Comparison of ENCODE assay signal across 1 cellular context in genomic region chr17:4420692-4421131, GRCh38.
A peak's percentile ranks its signal among the peaks of the same experiment; 100 is the strongest.
TF ChIP-seq lines count a peak whose summit lies in the region.

No MANE protein-coding gene starts in this region.

TF ChIP-seq in IMR-90, 13 proteins besides CTCF, POLR2A, EP300 and RAD21:
- TF ChIP-seq MAZ (IDR thresholded peaks at IDR 0.05; ENCODE audit: borderline replicate concordance, low read depth, low read length), result no peak
- no peak for TF ChIP-seq NFE2L2 (IDR thresholded peaks at IDR 0.05; ENCODE audit: low read depth, low read length)
- peak; percentile 70 for TF ChIP-seq SMC3 (IDR thresholded peaks at IDR 0.05; ENCODE audit: low read depth, low read length)
- TF ChIP-seq RCOR1 (IDR thresholded peaks at IDR 0.05; ENCODE audit: insufficient replicate concordance, low read length), result no peak
- no peak for TF ChIP-seq USF2 (IDR thresholded peaks at IDR 0.05; ENCODE audit: low read depth, low read length)
- TF ChIP-seq MAFK (IDR thresholded peaks at IDR 0.05; ENCODE audit: low read depth, low read length), result peak; percentile 36; the same call in 1 of the 2 replicates
- no peak for TF ChIP-seq ELK1 (IDR thresholded peaks at IDR 0.05; ENCODE audit: borderline replicate concordance, low read depth, low read length)
- no peak for TF ChIP-seq CEBPB (IDR thresholded peaks at IDR 0.05; ENCODE audit: low read depth, low read length)
